8 cellular contexts compared by ENCODE assay signal in the genomic region with DNA sequence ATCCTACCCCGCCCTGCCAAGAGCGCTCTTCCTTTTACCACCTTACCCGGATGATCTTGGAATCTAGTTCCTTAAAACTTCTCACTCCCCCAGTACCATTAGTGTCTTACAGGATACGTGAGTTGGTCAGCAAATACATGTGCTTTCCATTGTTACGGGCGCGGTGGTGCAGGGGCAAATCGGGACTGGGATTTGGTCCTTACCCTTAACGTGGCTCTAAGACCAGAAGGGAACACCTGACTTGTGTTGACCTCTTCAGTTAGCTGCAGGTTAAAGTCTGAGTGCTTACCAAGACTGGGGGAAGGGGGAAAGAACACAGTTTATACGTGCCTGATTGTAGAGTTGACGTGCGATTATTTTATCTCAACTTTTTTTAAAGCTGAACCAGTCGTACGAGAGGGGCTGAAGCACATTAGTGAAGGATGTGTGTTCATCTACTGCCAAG. TPM values are rescaled to one million over a fixed set of nuclear protein-coding genes. Genes with fewer than 3 reads are reported as not detected.
DNase-seq lines count a peak whose midpoint lies in the region; ATAC-seq, FAIRE-seq and TF ChIP-seq lines count a peak whose summit lies in the region.

No MANE protein-coding gene starts in this region.

- DNase-seq in activated CD4-positive, alpha-beta T cell treated with anti-CD3 and anti-CD28 coated beads for 36 hours: peak; percentile 21
- DNase-seq in activated CD4-positive, alpha-beta T cell treated with anti-CD3 and anti-CD28 coated beads for 48 hours: no peak
- DNase-seq in PC-9 (peak; percentile 37 to 54), endothelial cell (ENCODE audit: low spot score) (no peak), osteocyte (ENCODE audit: extremely low spot score, unreplicated experiment) (no peak), posterior vena cava (ENCODE audit: low spot score) (no peak), GM12891 (ENCODE audit: insufficient read length, low spot score) (no peak), NCI-H2081 treated with DMSO at 0.1 percent for 48 hours (lab: John Stamatoyannopoulos, UW) (no peak)

- H2AFZ ChIP-seq in PC-9: peak overlapping the region; percentile 93

- no peak for FAIRE-seq in GM12891 (lab: Jason Lieb, UNC)

- peak; percentile 0 for ATAC-seq in activated CD4-positive, alpha-beta T cell treated with anti-CD3 and anti-CD28 coated beads for 36 hours

- peaks cover 75% of the 10 kb centered on the region for H3K79me2 ChIP-seq in PC-9 (ENCODE audit: low read depth)

- no peaks in the 10 kb centered on the region for H3K27me3 ChIP-seq in PC-9 (ENCODE audit: insufficient read depth, low read depth)

- no peaks in the 10 kb centered on the region for H3K9me3 Mint-ChIP-seq in activated CD4-positive, alpha-beta T cell treated with anti-CD3 and anti-CD28 coated beads for 36 hours (ENCODE audit: low read depth)
- H3K9me3 Mint-ChIP-seq in endothelial cell (ENCODE audit: unreplicated experiment) (no peaks in the 10 kb centered on the region), osteocyte (ENCODE audit: unreplicated experiment) (no peaks in the 10 kb centered on the region)

- peaks cover 62% of the 10 kb centered on the region for H3K4me1 Mint-ChIP-seq in activated CD4-positive, alpha-beta T cell treated with anti-CD3 and anti-CD28 coated beads for 36 hours
- H3K4me1 Mint-ChIP-seq in endothelial cell (ENCODE audit: unreplicated experiment): peaks cover 14% of the 10 kb centered on the region
- peaks cover 38% of the 10 kb centered on the region for H3K4me1 Mint-ChIP-seq in osteocyte (ENCODE audit: unreplicated experiment)

- peak overlapping the region; percentile 92 for H3K27ac Mint-ChIP-seq in activated CD4-positive, alpha-beta T cell treated with anti-CD3 and anti-CD28 coated beads for 36 hours
- peak overlapping the region; percentile 99 for H3K27ac Mint-ChIP-seq in endothelial cell (ENCODE audit: unreplicated experiment)
- peak overlapping the region; percentile 99 for H3K27ac Mint-ChIP-seq in osteocyte (ENCODE audit: unreplicated experiment)

- TF ChIP-seq CTCF in PC-9 (conservative IDR thresholded peaks at IDR 0.05): no peak
- TF ChIP-seq CTCF in endothelial cell (IDR thresholded peaks at IDR 0.05; ENCODE audit: unreplicated experiment): no peak
- TF ChIP-seq CTCF in osteocyte (IDR thresholded peaks at IDR 0.05): no peak

- peak overlapping the region; percentile 81 for H3K4me3 ChIP-seq in PC-9

- no peaks in the 10 kb centered on the region for H3K27me3 Mint-ChIP-seq in activated CD4-positive, alpha-beta T cell treated with anti-CD3 and anti-CD28 coated beads for 36 hours
- H3K27me3 Mint-ChIP-seq in endothelial cell (ENCODE audit: unreplicated experiment) (peaks cover 16% of the 10 kb centered on the region), osteocyte (ENCODE audit: unreplicated experiment) (no peaks in the 10 kb centered on the region)

- peaks cover 28% of the 10 kb centered on the region for H3K36me3 ChIP-seq in PC-9 (ENCODE audit: low read depth)

- H3F3A ChIP-seq in PC-9 (ENCODE audit: insufficient read depth, low read depth): peaks cover 47% of the 10 kb centered on the region

- H3K4me2 ChIP-seq in PC-9: peak overlapping the region; percentile 95

- H3K27ac ChIP-seq in PC-9: peak overlapping the region; percentile 71

- peak overlapping the region; percentile 92 for H3K4me3 Mint-ChIP-seq in activated CD4-positive, alpha-beta T cell treated with anti-CD3 and anti-CD28 coated beads for 36 hours
- H3K4me3 Mint-ChIP-seq in endothelial cell (ENCODE audit: unreplicated experiment) (peak overlapping the region; percentile 96), osteocyte (ENCODE audit: unreplicated experiment) (peak overlapping the region; percentile 93)

- H4K20me1 ChIP-seq in PC-9 (ENCODE audit: insufficient read depth): peaks cover 9% of the 10 kb centered on the region; the same call in 1 of the 2 replicates

- CTCF ChIA-PET in activated CD4-positive, alpha-beta T cell treated with anti-CD3 and anti-CD28 coated beads for 36 hours (lab: Charles Lee): interaction anchor here (1.7 to 1.8 kb wide), 2 partner anchors 9 to 363 kb away, joined by 5 to 6 read pairs; no protein-coding TSS in a partner anchor
- CTCF ChIA-PET in PC-9 (lab: Charles Lee): no interaction called here

- TSS peak; percentile 75 for BruUV-seq in PC-9 (replicated peaks; lab: Mats Ljungman, UMichigan)

- H3K36me3 Mint-ChIP-seq in activated CD4-positive, alpha-beta T cell treated with anti-CD3 and anti-CD28 coated beads for 36 hours (ENCODE audit: low read depth): peaks cover 34% of the 10 kb centered on the region
- H3K36me3 Mint-ChIP-seq in endothelial cell (ENCODE audit: low read depth, unreplicated experiment) (peaks cover 15% of the 10 kb centered on the region), osteocyte (ENCODE audit: unreplicated experiment) (peaks cover 12% of the 10 kb centered on the region)

- intact Hi-C loops in activated CD4-positive, alpha-beta T cell treated with anti-CD3 and anti-CD28 coated beads for 36 hours (cut with DNase I, micrococcal nuclease): loop anchor here (2.0 to 10.0 kb wide), 11 partner anchors 167 to 1796 kb away; a partner anchor contains a TSS
- intact Hi-C loops in PC-9 (cut with micrococcal nuclease; ENCODE audit: unreplicated experiment): loop anchor here (2.0 to 5.0 kb wide), 2 partner anchors 169 to 184 kb away; no protein-coding TSS in a partner anchor
- intact Hi-C loops in posterior vena cava (cut with DNase I): loop anchor here in 1 of 2 donors (10.0 kb wide), 1 partner anchor 167 kb away; no protein-coding TSS in a partner anchor

- TF ChIP-seq POLR2A in GM12891 (IDR thresholded peaks at IDR 0.05; ENCODE audit: low read depth, low read length): no peak

- peaks cover 31% of the 10 kb centered on the region for H3K4me1 ChIP-seq in PC-9 (replicated peaks; ENCODE audit: insufficient read depth)

- no peaks in the 10 kb centered on the region for H3K9me2 ChIP-seq in PC-9 (ENCODE audit: insufficient read depth)

- POLR2A ChIA-PET in activated CD4-positive, alpha-beta T cell treated with anti-CD3 and anti-CD28 coated beads for 36 hours (lab: Charles Lee): interaction anchor here (0.7 kb wide), 1 partner anchor 406 kb away, joined by 3 read pairs; no protein-coding TSS in a partner anchor
- POLR2A ChIA-PET in PC-9 (lab: Charles Lee; ENCODE audit: unreplicated experiment): no interaction called here

- H3K9me3 ChIP-seq in PC-9 (ENCODE audit: insufficient read depth, low read depth): no peaks in the 10 kb centered on the region

TF ChIP-seq in GM12891, 5 proteins besides CTCF, POLR2A, EP300 and RAD21:
- TF ChIP-seq POLR2AphosphoS5 (IDR thresholded peaks at IDR 0.05; ENCODE audit: low read depth, low read length) (no peak), SPI1 (IDR thresholded peaks at IDR 0.05; ENCODE audit: low read depth, low read length) (no peak), TAF1 (IDR thresholded peaks at IDR 0.05; ENCODE audit: low read depth, low read length) (no peak), POU2F2 (IDR thresholded peaks at IDR 0.05; ENCODE audit: low read depth, low read length) (no peak), PAX5 (IDR thresholded peaks at IDR 0.05; ENCODE audit: insufficient read depth, low read length, severe bottlenecking) (no peak)

RNA-seq across cellular contexts. Expression of a gene that starts 0.5 kb away (rescaled TPM):
- total RNA-seq in activated CD4-positive, alpha-beta T cell treated with anti-CD3 and anti-CD28 coated beads for 36 hours: 100 to 1,000 TPM in 1 of 2 experiments, 10 to 100 TPM in 1; 52.4 to 122 TPM
- total RNA-seq in PC-9 (2021): 103 and 114 TPM in 2 replicates
- total RNA-seq in endothelial cell (ENCODE audit: unreplicated experiment): 94.2 TPM
- 49.1 and 53.5 TPM in 2 replicates for total RNA-seq in osteocyte
- 10 to 100 TPM; 43.2 to 55.9 TPM for total RNA-seq in posterior vena cava
- polyA plus RNA-seq in GM12891 (2012; ENCODE audit: low read depth, missing spikeins): 232 TPM

RNA-seq across cellular contexts. Expression of a gene that starts 0.9 kb away (rescaled TPM):
- 10 to 100 TPM; 17.1 to 24.9 TPM for total RNA-seq in activated CD4-positive, alpha-beta T cell treated with anti-CD3 and anti-CD28 coated beads for 36 hours
- 34.1 and 47.0 TPM in 2 replicates for total RNA-seq in PC-9 (2021)
- 22.6 TPM for total RNA-seq in endothelial cell (ENCODE audit: unreplicated experiment)
- 21.2 and 24.0 TPM in 2 replicates for total RNA-seq in osteocyte
- 10 to 100 TPM; 17.7 to 21.6 TPM for total RNA-seq in posterior vena cava
- 10.3 TPM for polyA plus RNA-seq in GM12891 (2012; ENCODE audit: low read depth, missing spikeins)

RNA-seq across cellular contexts. Expression of a gene that starts 10.0 kb away (rescaled TPM):
- total RNA-seq in activated CD4-positive, alpha-beta T cell treated with anti-CD3 and anti-CD28 coated beads for 36 hours: 10 to 100 TPM; 17.7 to 24.5 TPM
- total RNA-seq in PC-9 (2021): 19.2 and 41.4 TPM in 2 replicates
- total RNA-seq in endothelial cell (ENCODE audit: unreplicated experiment): 18.3 TPM
- 13.4 and 17.4 TPM in 2 replicates for total RNA-seq in osteocyte
- total RNA-seq in posterior vena cava: 10 to 100 TPM; 14.3 to 16.9 TPM
- 20.9 TPM for polyA plus RNA-seq in GM12891 (2012; ENCODE audit: low read depth, missing spikeins)

RNA-seq across cellular contexts. Expression of a gene that starts 10.2 kb away (rescaled TPM):
- total RNA-seq in activated CD4-positive, alpha-beta T cell treated with anti-CD3 and anti-CD28 coated beads for 36 hours: 1 to 10 TPM; 1.6 to 2.0 TPM
- total RNA-seq in PC-9 (2021) (2.3 and 4.4 TPM in 2 replicates), endothelial cell (ENCODE audit: unreplicated experiment) (3.8 TPM), osteocyte (3.1 and 3.2 TPM in 2 replicates), posterior vena cava (1 to 10 TPM in 1 of 2 donors, under 1 TPM in 1; 0.81 to 1.2 TPM)
- 2.9 TPM for polyA plus RNA-seq in GM12891 (2012; ENCODE audit: low read depth, missing spikeins)

Comparison
In these comparisons a context has a peak if more than half of its experiments do, and no peak if none do; other contexts are left out.
1. DNase-seq: peak in activated CD4-positive, alpha-beta T cell treated with anti-CD3 and anti-CD28 coated beads for 36 hours (single experiment) and PC-9 (2 of 2); none in activated CD4-positive, alpha-beta T cell treated with anti-CD3 and anti-CD28 coated beads for 48 hours (single experiment), endothelial cell (single experiment), osteocyte (single experiment), posterior vena cava (single experiment), GM12891 (single experiment) and NCI-H2081 treated with DMSO at 0.1 percent for 48 hours (single experiment).
2. Peak in every context shown above with its lines, with median percentiles within 50 percentile points of each other: H3K27ac Mint-ChIP-seq and H3K4me3 Mint-ChIP-seq.